ENCODE assay signal across 11 cellular contexts in the genomic region with DNA sequence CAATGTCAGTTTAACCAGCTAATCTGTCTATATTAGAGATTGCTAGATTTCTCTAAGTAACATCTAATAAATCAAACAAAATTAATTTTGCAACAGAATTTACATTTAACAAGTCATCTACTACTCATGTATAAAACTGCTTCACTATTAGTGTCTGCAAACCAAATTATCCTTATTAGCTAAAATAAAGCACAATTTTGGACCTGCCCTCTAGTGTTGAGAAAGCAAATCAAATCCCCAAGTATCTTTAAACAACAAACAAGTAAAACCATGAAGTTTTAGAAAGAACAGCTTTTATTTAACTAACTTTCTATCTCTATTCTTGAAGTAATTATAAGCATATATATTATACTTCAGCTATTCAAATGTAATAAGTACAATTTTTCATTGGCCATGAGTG.
DNase-seq lines count a peak whose midpoint lies in the region; ATAC-seq, FAIRE-seq and TF ChIP-seq lines count a peak whose summit lies in the region.
"Had no signal": no experiment of that assay in that cellular context is flagged by ENCODE, and none has a peak within 500 bp of the region (broad histone marks: within the 10 kb centered on the region; RNA-seq: fewer than 3 reads in every experiment).

No MANE protein-coding gene starts in this region.

- peak; percentile 38 for TF ChIP-seq CTCF in GM13977 (IDR thresholded peaks at IDR 0.05; ENCODE audit: extremely low read depth, insufficient read depth, missing control alignments)
- TF ChIP-seq CTCF in adrenal gland (IDR thresholded peaks at IDR 0.05), result peak in 5 of 6 experiments; percentile 16 to 51 (median 33)
- TF ChIP-seq CTCF in kidney (IDR thresholded peaks at IDR 0.05; ENCODE audit: borderline replicate concordance, extremely low read depth, insufficient read depth), result peak; percentile 28

- no peaks in the 10 kb centered on the region for H3K27me3 ChIP-seq in adrenal gland
- H3K27me3 ChIP-seq: right atrium auricular region had no signal

- no peaks in the 10 kb centered on the region for H3K4me1 ChIP-seq in adrenal gland (replicated peaks in 1 of 2)
- no peaks in the 10 kb centered on the region for H3K4me1 ChIP-seq in kidney (ENCODE audit: control insufficient read depth in 1 of 2, insufficient read depth in 1 of 2, low read depth in 1 of 2, low read length in 2 of 2)
- H3K4me1 ChIP-seq: right atrium auricular region had no signal

- H3K27ac ChIP-seq in adrenal gland (no peak overlapping the region), kidney (ENCODE audit: low read depth in 2 of 2, low read length in 2 of 2) (no peak overlapping the region)
- H3K27ac ChIP-seq: right atrium auricular region had no signal

- ATAC-seq in activated naive CD8-positive, alpha-beta T cell treated with anti-CD3 and anti-CD28 coated beads, Interleukin-2, amount 50 U/mL, for 24 hours, result no peak

- no peak overlapping the region for H3K4me3 ChIP-seq in adrenal gland
- no peak overlapping the region for H3K4me3 ChIP-seq in kidney (ENCODE audit: low read length in 2 of 2)
- H3K4me3 ChIP-seq: right atrium auricular region had no signal

- no peak overlapping the region for H3K9ac ChIP-seq in kidney (ENCODE audit: low read length in 2 of 2)

- no peak for TF ChIP-seq POLR2A in adrenal gland (IDR thresholded peaks at IDR 0.05)

- H3K27ac Mint-ChIP-seq in activated naive CD8-positive, alpha-beta T cell treated with anti-CD3 and anti-CD28 coated beads, Interleukin-2, amount 50 U/mL, for 24 hours, result no peak overlapping the region

- peak; percentile 12 for DNase-seq in AG08396 (ENCODE audit: low spot score)
- DNase-seq in GM13977 (ENCODE audit: low spot score), result no peak
- no peak for DNase-seq in adrenal gland
- no peak for DNase-seq in kidney
- DNase-seq in activated T-cell treated with anti-CD3 and anti-CD28 coated beads, Interleukin-2, amount 50 U/mL, for 1 hour, result no peak
- no peak for DNase-seq in activated naive CD8-positive, alpha-beta T cell treated with anti-CD3 and anti-CD28 coated beads, Interleukin-2, amount 50 U/mL, for 24 hours
- DNase-seq in ureter (ENCODE audit: low spot score), result no peak
- no peak for DNase-seq in occipital lobe (lab: John Stamatoyannopoulos, UW)
- DNase-seq: activated effector memory CD4-positive, alpha-beta T cell treated with anti-CD3 and anti-CD28 coated beads, Interleukin-2, amount 50 U/mL, for 16 hours; T-helper 1 cell had no signal

- no peaks in the 10 kb centered on the region for H3K9me3 Mint-ChIP-seq in activated naive CD8-positive, alpha-beta T cell treated with anti-CD3 and anti-CD28 coated beads, Interleukin-2, amount 50 U/mL, for 24 hours

- no peaks in the 10 kb centered on the region for H3K9me3 ChIP-seq in adrenal gland (replicated peaks in 1 of 3)
- no peaks in the 10 kb centered on the region for H3K9me3 ChIP-seq in kidney (ENCODE audit: control insufficient read depth in 1 of 2, low read length in 2 of 2)
- H3K9me3 ChIP-seq: right atrium auricular region had no signal

- peaks cover 22% of the 10 kb centered on the region for H3K36me3 Mint-ChIP-seq in activated naive CD8-positive, alpha-beta T cell treated with anti-CD3 and anti-CD28 coated beads, Interleukin-2, amount 50 U/mL, for 24 hours (ENCODE audit: low read depth)

- H3K4me1 Mint-ChIP-seq in activated naive CD8-positive, alpha-beta T cell treated with anti-CD3 and anti-CD28 coated beads, Interleukin-2, amount 50 U/mL, for 24 hours, result no peaks in the 10 kb centered on the region

- no peak for FAIRE-seq in kidney (lab: Jason Lieb, UNC)

- intact Hi-C loops in adrenal gland (cut with DNase I), result no loop called here
- intact Hi-C loops in kidney (cut with DNase I), result no loop called here

- H3K27me3 Mint-ChIP-seq in activated naive CD8-positive, alpha-beta T cell treated with anti-CD3 and anti-CD28 coated beads, Interleukin-2, amount 50 U/mL, for 24 hours, result no peaks in the 10 kb centered on the region

- in situ Hi-C loops in GM13977 (cut with MboI; ENCODE audit: low pct_unique_long_range_greater_than_20kb, low sequenced_read_pairs, unreplicated experiment), result no loop called here

- H3K4me3 Mint-ChIP-seq in activated naive CD8-positive, alpha-beta T cell treated with anti-CD3 and anti-CD28 coated beads, Interleukin-2, amount 50 U/mL, for 24 hours, result no peak overlapping the region

- H3K36me3 ChIP-seq in adrenal gland (replicated peaks in 1 of 2) (no peaks in the 10 kb centered on the region), kidney (ENCODE audit: control insufficient read depth in 1 of 2, insufficient read depth in 2 of 2, low read length in 2 of 2) (no peaks in the 10 kb centered on the region)
- H3K36me3 ChIP-seq: right atrium auricular region had no signal
